8 cellular contexts compared by ENCODE assay signal in genomic region chr19:10106100-10106936, GRCh38. TPM values are rescaled to one million over a fixed set of nuclear protein-coding genes. Genes with fewer than 3 reads are reported as not detected.
DNase-seq lines count a peak whose midpoint lies in the region; ATAC-seq and TF ChIP-seq lines count a peak whose summit lies in the region.

Gene PPAN (plus strand): TSS chr19:10106362. CDS start chr19:10106395, 33 bp downstream.

- H3K27ac Mint-ChIP-seq in Calu3 (ENCODE audit: unreplicated experiment), result peak within 1 kb of the TSS; percentile 68
- H3K27ac Mint-ChIP-seq in endothelial cell (ENCODE audit: unreplicated experiment), result peak within 1 kb of the TSS; percentile 78

- intact Hi-C loops in Calu3 (cut with micrococcal nuclease; ENCODE audit: unreplicated experiment) (no loop called here), IMR-90 (cut with micrococcal nuclease) (loop anchor here (5.0 kb wide), 1 partner anchor 146 kb away; the partner anchor contains the start of gene MRPL4), OCI-LY7 (cut with micrococcal nuclease; ENCODE audit: unreplicated experiment) (loop anchor here (10.0 kb wide), 2 partner anchors 128 to 298 kb away; partner anchors contain the start of genes CDC37 and S1PR2)

- peak; percentile 51 for ATAC-seq in GM21528 (IDR thresholded peaks at IDR 0.05; ENCODE audit: low FRiP score, unreplicated experiment)
- peak; percentile 93 for ATAC-seq in IMR-90 (ENCODE audit: low read depth)

- H3K14ac ChIP-seq in IMR-90 (replicated peaks; ENCODE audit: low read depth, low read length), result peak within 1 kb of the TSS; percentile 50

- TF ChIP-seq RAD21 in IMR-90 (IDR thresholded peaks at IDR 0.05; ENCODE audit: low read length), result no peak

- peak within 1 kb of the TSS; percentile 10 for H3K56ac ChIP-seq in IMR-90 (ENCODE audit: extremely low read depth, insufficient read depth, low read length)

- H3K9me3 Mint-ChIP-seq in Calu3 (ENCODE audit: low read depth, unreplicated experiment) (no peaks in the 10 kb centered on the region), endothelial cell (ENCODE audit: unreplicated experiment) (no peaks in the 10 kb centered on the region)

- H3K27me3 Mint-ChIP-seq in Calu3 (ENCODE audit: unreplicated experiment) (peaks cover 14% of the 10 kb centered on the region), endothelial cell (ENCODE audit: unreplicated experiment) (peaks cover 12% of the 10 kb centered on the region)

- H2BK5ac ChIP-seq in IMR-90 (ENCODE audit: low read depth, low read length, poor library complexity, severe bottlenecking), result peak within 1 kb of the TSS; percentile 87

- H3K36me3 Mint-ChIP-seq in Calu3 (ENCODE audit: insufficient read depth, unreplicated experiment), result peaks cover 43% of the 10 kb centered on the region
- H3K36me3 Mint-ChIP-seq in endothelial cell (ENCODE audit: low read depth, unreplicated experiment), result peaks cover 19% of the 10 kb centered on the region

- peak within 1 kb of the TSS; percentile 71 for H4K91ac ChIP-seq in IMR-90 (ENCODE audit: insufficient read depth, low read depth, low read length)

- H2AFZ ChIP-seq in IMR-90 (replicated peaks; ENCODE audit: low read length, poor library complexity) (peak within 1 kb of the TSS; percentile 92), OCI-LY7 (ENCODE audit: low read length) (peak within 1 kb of the TSS; percentile 85; the same call in 1 of the 2 replicates)

- peaks cover 4% of the 10 kb centered on the region for H3K4me1 ChIP-seq in IMR-90 (ENCODE audit: control insufficient read depth, insufficient read depth, low read length)
- H3K4me1 ChIP-seq in OCI-LY7 (ENCODE audit: insufficient read depth, low read length, poor library complexity, severe bottlenecking), result peaks cover 59% of the 10 kb centered on the region

- in situ Hi-C loops in IMR-90 (cut with MboI; ENCODE audit: low sequenced_read_pairs), result no loop called here

- H3K9me2 ChIP-seq in OCI-LY7 (ENCODE audit: insufficient read depth, low read length), result no peaks in the 10 kb centered on the region

- H3K9me3 ChIP-seq in IMR-90 (ENCODE audit: control insufficient read depth, insufficient read depth, low read length) (no peaks in the 10 kb centered on the region), OCI-LY7 (ENCODE audit: low read length) (no peaks in the 10 kb centered on the region)

- H3K36me3 ChIP-seq in IMR-90 (ENCODE audit: control insufficient read depth, insufficient read depth, low read length) (peaks cover 32% of the 10 kb centered on the region), OCI-LY7 (ENCODE audit: insufficient read depth, low read length) (peaks cover 48% of the 10 kb centered on the region)

- peak within 1 kb of the TSS; percentile 75 for H3K4ac ChIP-seq in IMR-90 (ENCODE audit: low read depth, low read length)

- H3K9ac ChIP-seq in IMR-90 (ENCODE audit: low read depth, low read length), result peak within 1 kb of the TSS; percentile 81

- DNase-seq in Calu3 (peak; percentile 94), IMR-90 (peak; percentile 98), OCI-LY7 (ENCODE audit: low spot score) (peak; percentile 100), endothelial cell (ENCODE audit: low spot score) (peak; percentile 97), midbrain (lab: John Stamatoyannopoulos, UW) (peak; percentile 97)
- DNase-seq in activated CD8-positive, alpha-beta memory T cell treated with anti-CD3 and anti-CD28 coated beads, Interleukin-2, amount 50 U/mL, for 48 hours, result peak; percentile 97
- DNase-seq in stimulated activated CD8-positive, alpha-beta memory T cell treated with anti-CD3 and anti-CD28 coated beads, Interleukin-15, amount 100 ng/mL, for 48 hours (ENCODE audit: low read depth in 2 of 2), result peak; percentile 95 to 96

- dilution Hi-C loops in IMR-90 (cut with HindIII; ENCODE audit: low sequenced_read_pairs, unreplicated experiment), result no loop called here

- H2AK9ac ChIP-seq in IMR-90 (replicated peaks; ENCODE audit: low read depth, low read length, poor library complexity), result peak within 1 kb of the TSS; percentile 95

- POLR2A ChIA-PET in IMR-90 (lab: Charles Lee; ENCODE audit: unreplicated experiment) (no interaction called here), OCI-LY7 (lab: Charles Lee) (interaction anchor here (0.6 to 2.1 kb wide), 4 partner anchors 10 to 808 kb away, joined by 3 to 9 read pairs (median 4); no protein-coding TSS in a partner anchor)

- WGBS in IMR-90 (ENCODE audit: extremely low coverage in 2 of 2, insufficient read length in 1 of 2), 2 experiments, result 0% methylated on average over 29 of the region's 71 CpGs; no CpG with 5 or more reads in 1 of the 2 experiments

- peak within 1 kb of the TSS; percentile 82 for H3K27ac ChIP-seq in IMR-90 (ENCODE audit: insufficient read depth, low read length)
- H3K27ac ChIP-seq in OCI-LY7 (ENCODE audit: low read depth, low read length, poor library complexity, severe bottlenecking), result peak within 1 kb of the TSS; percentile 84

- peaks cover 16 to 30% of the 10 kb centered on the region in 2 experiments for H3K79me1 ChIP-seq in IMR-90 (ENCODE audit: low read depth in 1 of 2, low read length in 2 of 2)

- H3K79me2 ChIP-seq in OCI-LY7 (ENCODE audit: insufficient read depth, low read depth, low read length), result peaks cover 32% of the 10 kb centered on the region

- BruUV-seq in Calu3 (replicated peaks; lab: Mats Ljungman, UMichigan), result no TSS peak
- BruUV-seq in IMR-90 (replicated peaks; lab: Mats Ljungman, UMichigan), result no TSS peak
- BruUV-seq in OCI-LY7 (replicated peaks; lab: Mats Ljungman, UMichigan), result no TSS peak

- H3K4me2 ChIP-seq in IMR-90 (ENCODE audit: low read depth, low read length) (peak within 1 kb of the TSS; percentile 74), OCI-LY7 (ENCODE audit: low read length) (peak within 1 kb of the TSS; percentile 91)

- CTCF ChIA-PET in Calu3 (lab: Charles Lee) (interaction anchor here (0.8 to 1.4 kb wide), 2 partner anchors 10 to 145 kb away, joined by 3 to 4 read pairs; no protein-coding TSS in a partner anchor), IMR-90 (lab: Yijun Ruan, JAX) (interaction anchor here (0.6 kb wide), 1 partner anchor 89 kb away, joined by 4 read pairs; no protein-coding TSS in a partner anchor), OCI-LY7 (lab: Charles Lee; ENCODE audit: unreplicated experiment) (interaction anchor here (0.6 kb wide), 2 partner anchors 21 to 178 kb away, joined by 3 to 7 read pairs; no protein-coding TSS in a partner anchor)

- no peaks in the 10 kb centered on the region for H3K9me1 ChIP-seq in IMR-90 (ENCODE audit: insufficient read depth, low read length)

- no peak within 1 kb of the TSS for H2BK15ac ChIP-seq in IMR-90 (ENCODE audit: low read depth, low read length)

- H3K4me3 ChIP-seq in IMR-90 (ENCODE audit: insufficient read depth, low read depth, low read length) (peak within 1 kb of the TSS; percentile 76), OCI-LY7 (ENCODE audit: low read depth, low read length, poor library complexity, severe bottlenecking) (peak within 1 kb of the TSS; percentile 99)

- no peaks in the 10 kb centered on the region for H3K27me3 ChIP-seq in IMR-90 (ENCODE audit: control insufficient read depth, insufficient read depth, low read length)

- H3K18ac ChIP-seq in IMR-90 (ENCODE audit: low read depth, low read length), result peak within 1 kb of the TSS; percentile 39; the same call in 1 of the 2 replicates

- H4K5ac ChIP-seq in IMR-90 (ENCODE audit: low read depth, low read length), result peak within 1 kb of the TSS; percentile 60

- H3K4me3 Mint-ChIP-seq in Calu3 (ENCODE audit: low read depth, unreplicated experiment) (peak within 1 kb of the TSS; percentile 84), endothelial cell (ENCODE audit: unreplicated experiment) (peak within 1 kb of the TSS; percentile 80)

- H3K4me1 Mint-ChIP-seq in Calu3 (ENCODE audit: low read depth, unreplicated experiment) (peaks cover 18% of the 10 kb centered on the region), endothelial cell (ENCODE audit: unreplicated experiment) (peaks cover 17% of the 10 kb centered on the region)

- peak within 1 kb of the TSS; percentile 52 for H2AK5ac ChIP-seq in IMR-90 (ENCODE audit: low read depth, low read length)

- H3K23ac ChIP-seq in IMR-90 (ENCODE audit: low read depth, low read length), result peak within 1 kb of the TSS; percentile 44; the same call in 1 of the 2 replicates

- peak within 1 kb of the TSS; percentile 89 to 93 for H4K8ac ChIP-seq in IMR-90 (ENCODE audit: low read depth in 2 of 2, low read length in 2 of 2)

- TF ChIP-seq POLR2A in IMR-90 (IDR thresholded peaks at IDR 0.05; ENCODE audit: low read depth, low read length), result peak; percentile 86

- no peak within 1 kb of the TSS for H2BK20ac ChIP-seq in IMR-90 (ENCODE audit: low read depth, low read length)

- TF ChIP-seq CTCF in Calu3 (IDR thresholded peaks at IDR 0.05; ENCODE audit: unreplicated experiment) (no peak), IMR-90 (conservative IDR thresholded peaks at IDR 0.05; ENCODE audit: low read depth, low read length) (no peak), OCI-LY7 (conservative IDR thresholded peaks at IDR 0.05; ENCODE audit: low read length) (no peak), endothelial cell (IDR thresholded peaks at IDR 0.05; ENCODE audit: unreplicated experiment) (no peak)

- peak within 1 kb of the TSS; percentile 18; the same call in 1 of the 2 replicates for H2BK120ac ChIP-seq in IMR-90 (ENCODE audit: low read depth, low read length)

- H4K20me1 ChIP-seq in IMR-90 (ENCODE audit: insufficient read depth, low read length) (0 out of 2 replicates have a peak, but pooled peaks cover 5% of the 10 kb centered on the region), OCI-LY7 (ENCODE audit: insufficient read depth, low read length) (no peaks in the 10 kb centered on the region)

TF ChIP-seq in IMR-90, 13 proteins besides CTCF, POLR2A, EP300 and RAD21 (continues in another document):
- TF ChIP-seq NFE2L2 (IDR thresholded peaks at IDR 0.05; ENCODE audit: low read depth, low read length) (no peak), RFX5 (IDR thresholded peaks at IDR 0.05; ENCODE audit: low read depth, low read length) (no peak), MAZ (IDR thresholded peaks at IDR 0.05; ENCODE audit: borderline replicate concordance, low read depth, low read length) (peak; percentile 100), BHLHE40 (IDR thresholded peaks at IDR 0.05; ENCODE audit: low read depth, low read length) (0 out of 2 replicates have a peak, but pooled peaks have one; percentile 15), USF2 (IDR thresholded peaks at IDR 0.05; ENCODE audit: low read depth, low read length) (no peak)

RNA-seq across cellular contexts. Expression of gene PPAN, which starts in this region (rescaled TPM):
- 52.2 and 56.4 TPM in 2 replicates for total RNA-seq in Calu3 (2022)
- total RNA-seq in IMR-90 (2012; rRNA removed), result 24.0 and 30.3 TPM in 2 replicates
- polyA plus RNA-seq in IMR-90 (2012; rRNA removed), result 38.2 and 41.6 TPM in 2 replicates
- 29.2 and 34.9 TPM in 2 replicates for polyA plus RNA-seq in IMR-90 (2012; cell fraction: cytosol; rRNA removed)
- 125 and 180 TPM in 2 replicates for polyA plus RNA-seq in IMR-90 (2012; cell fraction: nucleus; rRNA removed; ENCODE audit: low replicate concordance)
- total RNA-seq in OCI-LY7 (2014; rRNA removed; shearing (Covaris generic)), result 77.1 and 85.8 TPM in 2 replicates
- 88.3 and 116 TPM in 2 replicates for total RNA-seq in OCI-LY7 (2022)
- total RNA-seq in endothelial cell (ENCODE audit: unreplicated experiment), result 39.6 TPM

Comparison
In these comparisons a context has a peak if more than half of its experiments do, and no peak if none do; other contexts are left out.
1. Peak in every context shown above with its lines: DNase-seq, ATAC-seq, H3K4me3 ChIP-seq and H3K27ac ChIP-seq.